1 cellular context compared by ENCODE assay signal in genomic region chr12:46560078-46560477, GRCh38.
TF ChIP-seq lines count a peak whose summit lies in the region.

No MANE protein-coding gene starts in this region.

TF ChIP-seq in HepG2, 621 proteins besides CTCF, POLR2A, EP300 and RAD21 (continued from another document):
- TF ChIP-seq AHDC1 (CRISPR knock-in tag; IDR thresholded peaks at IDR 0.05; ENCODE audit: borderline replicate concordance) (peak; percentile 55; the same call in 1 of the 2 replicates), PLSCR1 (CRISPR knock-in tag; IDR thresholded peaks at IDR 0.05; ENCODE audit: borderline replicate concordance) (no peak), ZMYM4 (CRISPR knock-in tag; IDR thresholded peaks at IDR 0.05) (peak; percentile 89), ZKSCAN1 (IDR thresholded peaks at IDR 0.05; ENCODE audit: low read length) (no peak), ZNF274 (CRISPR knock-in tag; IDR thresholded peaks at IDR 0.05) (no peak), CBFB (CRISPR knock-in tag; IDR thresholded peaks at IDR 0.05) (no peak), SKI (IDR thresholded peaks at IDR 0.05; ENCODE audit: partially characterized antibody) (no peak), ZNF672 (CRISPR knock-in tag; IDR thresholded peaks at IDR 0.05) (no peak), SRF (IDR thresholded peaks at IDR 0.05; ENCODE audit: low read depth, low read length) (peak; percentile 69), EEA1 (CRISPR knock-in tag; IDR thresholded peaks at IDR 0.05; ENCODE audit: borderline replicate concordance) (no peak), ZBTB1 (CRISPR knock-in tag; IDR thresholded peaks at IDR 0.05; ENCODE audit: borderline replicate concordance) (no peak), ARID5B (CRISPR knock-in tag; IDR thresholded peaks at IDR 0.05) (peak; percentile 34; the same call in 1 of the 2 replicates), PPARG (CRISPR knock-in tag; conservative IDR thresholded peaks at IDR 0.05) (no peak), ZFP36L1 (CRISPR knock-in tag; IDR thresholded peaks at IDR 0.05) (no peak), CREB1 (IDR thresholded peaks at IDR 0.05) (no peak), CREB1 (CRISPR knock-in tag; IDR thresholded peaks at IDR 0.05) (peak; percentile 31; the same call in 1 of the 2 replicates), HDAC2 (CRISPR knock-in tag; IDR thresholded peaks at IDR 0.05) (peak; percentile 29; the same call in 1 of the 2 replicates), SP4 (CRISPR knock-in tag; IDR thresholded peaks at IDR 0.05) (no peak), ZNF7 (CRISPR knock-in tag; IDR thresholded peaks at IDR 0.05) (no peak), ZNF678 (CRISPR knock-in tag; IDR thresholded peaks at IDR 0.05) (no peak), ZNF510 (CRISPR knock-in tag; IDR thresholded peaks at IDR 0.05; ENCODE audit: low read depth) (no peak), HDAC1 (CRISPR knock-in tag; IDR thresholded peaks at IDR 0.05) (peak; percentile 35; the same call in 1 of the 2 replicates), GFI1 (CRISPR knock-in tag; IDR thresholded peaks at IDR 0.05; ENCODE audit: borderline replicate concordance) (peak; percentile 90), ZNF710 (CRISPR knock-in tag; IDR thresholded peaks at IDR 0.05; ENCODE audit: borderline replicate concordance) (peak; percentile 93), ZNF460 (CRISPR knock-in tag; IDR thresholded peaks at IDR 0.05; ENCODE audit: borderline replicate concordance) (no peak), GATAD1 (CRISPR knock-in tag; IDR thresholded peaks at IDR 0.05) (no peak), ZSCAN29 (CRISPR knock-in tag; conservative IDR thresholded peaks at IDR 0.05) (no peak), MAFF (IDR thresholded peaks at IDR 0.05; ENCODE audit: low read depth, low read length) (no peak), NCOA2 (CRISPR knock-in tag; IDR thresholded peaks at IDR 0.05) (no peak), PATZ1 (CRISPR knock-in tag; IDR thresholded peaks at IDR 0.05) (no peak), BRCA1 (CRISPR knock-in tag; IDR thresholded peaks at IDR 0.05) (no peak), TEAD2 (CRISPR knock-in tag; IDR thresholded peaks at IDR 0.05) (no peak), ZFP90 (CRISPR knock-in tag; IDR thresholded peaks at IDR 0.05; ENCODE audit: borderline replicate concordance) (no peak)
TF ChIP-seq in HepG2: peak in this region for 20.
